ENCODE assay signal across 29 cellular contexts in the genomic region with DNA sequence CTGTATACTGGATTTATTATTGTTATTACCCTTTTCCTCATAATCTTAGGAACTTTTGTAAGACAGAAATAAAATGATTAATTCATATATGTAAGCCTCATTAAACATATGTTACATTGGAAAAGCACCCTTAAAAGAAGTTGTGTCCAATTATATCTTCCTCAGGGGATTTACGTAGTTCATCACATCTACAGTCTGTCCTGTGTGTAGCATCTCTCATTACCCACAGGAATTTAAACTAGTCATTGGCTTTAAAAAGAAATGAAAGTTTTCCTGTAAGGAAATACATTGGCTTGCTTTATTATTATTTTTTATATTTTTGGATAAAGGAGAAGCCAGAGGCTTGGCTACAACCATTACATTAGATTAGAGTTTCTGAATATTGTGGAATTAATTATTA. TPM values are rescaled to one million over a fixed set of nuclear protein-coding genes. Genes with fewer than 3 reads are reported as not detected.
DNase-seq lines count a peak whose midpoint lies in the region; ATAC-seq and TF ChIP-seq lines count a peak whose summit lies in the region.
"Had no signal": no experiment of that assay in that cellular context is flagged by ENCODE, and none has a peak within 500 bp of the region (broad histone marks: within the 10 kb centered on the region; RNA-seq: fewer than 3 reads in every experiment).

No MANE protein-coding gene starts in this region.

- H2BK5ac ChIP-seq in IMR-90 (ENCODE audit: low read depth, low read length, poor library complexity, severe bottlenecking), result no peak overlapping the region

- no peak overlapping the region for H3K4me2 ChIP-seq in IMR-90 (ENCODE audit: low read depth, low read length)
- H3K4me2 ChIP-seq: A549, BLaER1 had no signal

- no peak overlapping the region for H3K14ac ChIP-seq in IMR-90 (replicated peaks; ENCODE audit: low read depth, low read length)

- H2AFZ ChIP-seq in IMR-90 (replicated peaks; ENCODE audit: low read length, poor library complexity), result no peak overlapping the region

- dilution Hi-C loops in IMR-90 (cut with HindIII; ENCODE audit: low sequenced_read_pairs, unreplicated experiment), result no loop called here

- H4K20me1 ChIP-seq in IMR-90 (ENCODE audit: insufficient read depth, low read length), result no peaks in the 10 kb centered on the region
- H4K20me1 ChIP-seq: BLaER1 had no signal

- H3K4me3 ChIP-seq in AG09309 (ENCODE audit: control insufficient read depth, low read depth, low read length) (no peak overlapping the region), IMR-90 (ENCODE audit: insufficient read depth, low read depth, low read length) (no peak overlapping the region), choroid plexus epithelial cell (ENCODE audit: low read depth, low read length) (no peak overlapping the region), MG63 (no peak overlapping the region)
- H3K4me3 ChIP-seq: A549, BLaER1, testis, vagina had no signal

- peaks cover 3% of the 10 kb centered on the region; the same call in 1 of the 2 replicates for H3K9me1 ChIP-seq in IMR-90 (ENCODE audit: insufficient read depth, low read length)

- H3K36me3 Mint-ChIP-seq in activated CD4-positive, alpha-beta memory T cell treated with anti-CD3 and anti-CD28 coated beads for 36 hours, result peaks cover 20% of the 10 kb centered on the region

- H3K36me3 ChIP-seq in IMR-90 (ENCODE audit: control insufficient read depth, insufficient read depth, low read length) (no peaks in the 10 kb centered on the region), MG63 (no peaks in the 10 kb centered on the region)

- H3K4me3 Mint-ChIP-seq in activated CD4-positive, alpha-beta memory T cell treated with anti-CD3 and anti-CD28 coated beads for 36 hours, result no peak overlapping the region
- H3K4me3 Mint-ChIP-seq: activated CD8-positive, alpha-beta T cell treated with anti-CD3 and anti-CD28 coated beads for 36 hours; activated naive CD4-positive, alpha-beta T cell treated with anti-CD3 and anti-CD28 coated beads for 36 hours; mesothelial cell of epicardium; naive thymus-derived CD8-positive, alpha-beta T cell; stimulated activated naive CD8-positive, alpha-beta T cell treated with anti-CD3 and anti-CD28 coated beads, Interleukin-15, Interleukin-2, amounts not matched to agents 100 ng/mL and 50 ng/mL, for 24 hours had no signal

- peak; percentile 13 for DNase-seq in AG09309 (ENCODE audit: low read depth)
- peak; percentile 60 for DNase-seq in IMR-90
- peak; percentile 50 for DNase-seq in choroid plexus epithelial cell (ENCODE audit: low read depth)
- peak; percentile 1 for DNase-seq in kidney tubule cell (ENCODE audit: low spot score)
- DNase-seq in GM10266 (ENCODE audit: extremely low spot score), result no peak
- DNase-seq in MG63, result no peak
- no peak for DNase-seq in activated CD4-positive, alpha-beta memory T cell treated with anti-CD3 and anti-CD28 coated beads for 36 hours
- DNase-seq: activated CD4-positive, alpha-beta T cell treated with anti-CD3 and anti-CD28 coated beads for 1 hour; activated CD8-positive, alpha-beta T cell treated with anti-CD3 and anti-CD28 coated beads for 36 hours; activated naive CD4-positive, alpha-beta T cell treated with anti-CD3 and anti-CD28 coated beads for 36 hours; amniotic stem cell; DMS 273 treated with DMSO at 0.1 percent for 48 hours; head of caudate nucleus; KBM-7; naive thymus-derived CD8-positive, alpha-beta T cell; NCI-H1105; NCI-H187 treated with DMSO at 0.1 percent for 48 hours; NCI-H524 treated with DMSO at 0.1 percent for 48 hours; NK-92 treated with Interleukin-12 subunit alpha and Interleukin-12 subunit beta, amount 100 ng/mL, for 24 hours; right cardiac atrium; stimulated activated CD8-positive, alpha-beta memory T cell treated with anti-CD3 and anti-CD28 coated beads, Interleukin-4, amount 100 ng/mL, for 48 hours; T-helper 2 cell; testis had no signal

- TF ChIP-seq CTCF in AG09309 (IDR thresholded peaks at IDR 0.05; ENCODE audit: control insufficient read depth, insufficient read depth, low read depth, low read length, missing control alignments) (no peak), IMR-90 (conservative IDR thresholded peaks at IDR 0.05; ENCODE audit: low read depth, low read length) (no peak), choroid plexus epithelial cell (conservative IDR thresholded peaks at IDR 0.05; ENCODE audit: low read depth, low read length) (no peak), GM10266 (IDR thresholded peaks at IDR 0.05; ENCODE audit: control insufficient read depth, insufficient read depth, low read depth, missing control alignments) (no peak)

- no TSS peak for BruUV-seq in IMR-90 (replicated peaks; lab: Mats Ljungman, UMichigan)

- H3K27ac ChIP-seq in IMR-90 (ENCODE audit: insufficient read depth, low read length), result no peak overlapping the region
- H3K27ac ChIP-seq: A549, BLaER1, testis, vagina had no signal

- H3K27me3 ChIP-seq in IMR-90 (ENCODE audit: control insufficient read depth, insufficient read depth, low read length) (no peaks in the 10 kb centered on the region), MG63 (no peaks in the 10 kb centered on the region)
- H3K27me3 ChIP-seq: BLaER1, testis, vagina had no signal

- no peaks in the 10 kb centered on the region for H3K27me3 Mint-ChIP-seq in activated CD4-positive, alpha-beta memory T cell treated with anti-CD3 and anti-CD28 coated beads for 36 hours
- H3K27me3 Mint-ChIP-seq: activated CD8-positive, alpha-beta T cell treated with anti-CD3 and anti-CD28 coated beads for 36 hours; naive thymus-derived CD8-positive, alpha-beta T cell; stimulated activated naive CD8-positive, alpha-beta T cell treated with anti-CD3 and anti-CD28 coated beads, Interleukin-15, Interleukin-2, amounts not matched to agents 100 ng/mL and 50 ng/mL, for 24 hours had no signal

- CTCF ChIA-PET in IMR-90 (lab: Yijun Ruan, JAX), result interaction anchor here (0.6 kb wide), 2 partner anchors 80 to 231 kb away, joined by 3 read pairs; no protein-coding TSS in a partner anchor
- CTCF ChIA-PET in activated CD4-positive, alpha-beta memory T cell treated with anti-CD3 and anti-CD28 coated beads for 36 hours (lab: Charles Lee), result no interaction called here

- H2AK5ac ChIP-seq in IMR-90 (ENCODE audit: low read depth, low read length), result no peak overlapping the region

- H2BK15ac ChIP-seq in IMR-90 (ENCODE audit: low read depth, low read length), result no peak overlapping the region

- no peak overlapping the region for H3K18ac ChIP-seq in IMR-90 (ENCODE audit: low read depth, low read length)

- no peak overlapping the region for H3K27ac Mint-ChIP-seq in activated CD4-positive, alpha-beta memory T cell treated with anti-CD3 and anti-CD28 coated beads for 36 hours
- H3K27ac Mint-ChIP-seq: activated CD8-positive, alpha-beta T cell treated with anti-CD3 and anti-CD28 coated beads for 36 hours; activated naive CD4-positive, alpha-beta T cell treated with anti-CD3 and anti-CD28 coated beads for 36 hours; mesothelial cell of epicardium; stimulated activated naive CD8-positive, alpha-beta T cell treated with anti-CD3 and anti-CD28 coated beads, Interleukin-15, Interleukin-2, amounts not matched to agents 100 ng/mL and 50 ng/mL, for 24 hours had no signal

- no peak overlapping the region for H3K56ac ChIP-seq in IMR-90 (ENCODE audit: extremely low read depth, insufficient read depth, low read length)

- peaks cover 2% of the 10 kb centered on the region; the same call in 1 of the 2 replicates for H3K4me1 ChIP-seq in IMR-90 (ENCODE audit: control insufficient read depth, insufficient read depth, low read length)
- H3K4me1 ChIP-seq: A549, BLaER1, testis, vagina had no signal

- no peak for TF ChIP-seq POLR2A in IMR-90 (IDR thresholded peaks at IDR 0.05; ENCODE audit: low read depth, low read length)

- no peaks in the 10 kb centered on the region for H3K79me1 ChIP-seq in IMR-90 (ENCODE audit: low read depth in 1 of 2, low read length in 2 of 2)

- POLR2A ChIA-PET in IMR-90 (lab: Charles Lee; ENCODE audit: unreplicated experiment), result no interaction called here
- POLR2A ChIA-PET in activated CD4-positive, alpha-beta memory T cell treated with anti-CD3 and anti-CD28 coated beads for 36 hours (lab: Charles Lee), result no interaction called here

- TF ChIP-seq RAD21 in IMR-90 (IDR thresholded peaks at IDR 0.05; ENCODE audit: low read length), result no peak

- no peaks in the 10 kb centered on the region for H3K4me1 Mint-ChIP-seq in activated CD4-positive, alpha-beta memory T cell treated with anti-CD3 and anti-CD28 coated beads for 36 hours (ENCODE audit: low read depth)

- H3K9me3 ChIP-seq in IMR-90 (ENCODE audit: control insufficient read depth, insufficient read depth, low read length) (no peaks in the 10 kb centered on the region), MG63 (no peaks in the 10 kb centered on the region)
- H3K9me3 ChIP-seq: A549, BLaER1, testis, vagina had no signal

- intact Hi-C loops in IMR-90 (cut with micrococcal nuclease), result no loop called here
- intact Hi-C loops in activated CD4-positive, alpha-beta memory T cell treated with anti-CD3 and anti-CD28 coated beads for 36 hours (cut with micrococcal nuclease), result no loop called here

- H2AK9ac ChIP-seq in IMR-90 (replicated peaks; ENCODE audit: low read depth, low read length, poor library complexity), result no peak overlapping the region

- H4K8ac ChIP-seq in IMR-90 (ENCODE audit: low read depth in 2 of 2, low read length in 2 of 2), result no peak overlapping the region

- WGBS in IMR-90 (ENCODE audit: extremely low coverage in 2 of 2, insufficient read length in 1 of 2), 2 experiments, result no CpG with 5 or more reads among the region's 1 CpG

- no peak overlapping the region for H3K23ac ChIP-seq in IMR-90 (ENCODE audit: low read depth, low read length)

- no peak overlapping the region for H2BK20ac ChIP-seq in IMR-90 (ENCODE audit: low read depth, low read length)

- H2BK120ac ChIP-seq in IMR-90 (ENCODE audit: low read depth, low read length), result no peak overlapping the region

- in situ Hi-C loops in IMR-90 (cut with MboI; ENCODE audit: low sequenced_read_pairs), result no loop called here

- peaks cover 17% of the 10 kb centered on the region for H3K9me3 Mint-ChIP-seq in activated CD4-positive, alpha-beta memory T cell treated with anti-CD3 and anti-CD28 coated beads for 36 hours

- ATAC-seq in IMR-90 (ENCODE audit: low read depth) (peak; percentile 77), HG02938 (IDR thresholded peaks at IDR 0.05; ENCODE audit: unreplicated experiment) (no peak)
- ATAC-seq: A549; activated CD8-positive, alpha-beta T cell treated with anti-CD3 and anti-CD28 coated beads for 36 hours; naive thymus-derived CD8-positive, alpha-beta T cell; right cardiac atrium had no signal

- no peak overlapping the region for H3K9ac ChIP-seq in IMR-90 (ENCODE audit: low read depth, low read length)
- H3K9ac ChIP-seq: BLaER1 had no signal

- no peak overlapping the region for H4K91ac ChIP-seq in IMR-90 (ENCODE audit: insufficient read depth, low read depth, low read length)

- H3K4ac ChIP-seq in IMR-90 (ENCODE audit: low read depth, low read length), result no peak overlapping the region

- H4K5ac ChIP-seq in IMR-90 (ENCODE audit: low read depth, low read length), result no peak overlapping the region

RNA-seq across cellular contexts. Expression of a gene that starts 56.1 kb away (rescaled TPM):
- 2.7 and 4.2 TPM in 2 replicates for total RNA-seq in IMR-90 (2012; rRNA removed)
- polyA plus RNA-seq in IMR-90 (2012; rRNA removed), result 0.80 and 0.82 TPM in 2 replicates
- polyA plus RNA-seq in IMR-90 (2012; cell fraction: cytosol; rRNA removed), result 0.11 and 0.18 TPM in 2 replicates
- 0.14 and 2.0 TPM in 2 replicates for polyA plus RNA-seq in IMR-90 (2012; cell fraction: nucleus; rRNA removed; ENCODE audit: low replicate concordance)
- 2.3 and 2.9 TPM in 2 replicates for total RNA-seq in MG63 (2014; rRNA removed; shearing (Covaris generic); ENCODE audit: low replicate concordance)
- 1 to 10 TPM; 2.3 to 3.0 TPM for total RNA-seq in activated CD4-positive, alpha-beta memory T cell treated with anti-CD3 and anti-CD28 coated beads for 36 hours

RNA-seq across cellular contexts. Expression of a gene that starts 56.3 kb away (rescaled TPM):
- total RNA-seq in IMR-90 (2012; rRNA removed), result 21.9 and 25.3 TPM in 2 replicates
- polyA plus RNA-seq in IMR-90 (2012; rRNA removed), result 8.6 and 11.0 TPM in 2 replicates
- polyA plus RNA-seq in IMR-90 (2012; cell fraction: cytosol; rRNA removed), result 1.4 and 2.6 TPM in 2 replicates
- polyA plus RNA-seq in IMR-90 (2012; cell fraction: nucleus; rRNA removed; ENCODE audit: low replicate concordance), result 1.0 and 8.2 TPM in 2 replicates
- total RNA-seq in MG63 (2014; rRNA removed; shearing (Covaris generic); ENCODE audit: low replicate concordance), result 8.9 and 13.0 TPM in 2 replicates
- 10 to 100 TPM; 28.6 to 34.4 TPM for total RNA-seq in activated CD4-positive, alpha-beta memory T cell treated with anti-CD3 and anti-CD28 coated beads for 36 hours

Comparison
In these comparisons a context has a peak if more than half of its experiments do, and no peak if none do; other contexts are left out.
1. DNase-seq: peak in AG09309 (single experiment), IMR-90 (single experiment), choroid plexus epithelial cell (single experiment) and kidney tubule cell (single experiment); none in GM10266 (single experiment), MG63 (single experiment) and activated CD4-positive, alpha-beta memory T cell treated with anti-CD3 and anti-CD28 coated beads for 36 hours (single experiment).